Comparison of ENCODE assay signal across 22 cellular contexts in genomic region chr4:5789141-5789540, GRCh38.
"Had no signal": no experiment of that assay in that cellular context is flagged by ENCODE, and none has a peak within 500 bp of the region (broad histone marks: within the 10 kb centered on the region; RNA-seq: fewer than 3 reads in every experiment).

No MANE protein-coding gene starts in this region.

- H3K27me3 Mint-ChIP-seq: activated CD4-positive, alpha-beta T cell treated with anti-CD3 and anti-CD28 coated beads, Interleukin-2, amount 10 ng/mL, durations not matched to agents 7 days and 5 days; activated CD8-positive, alpha-beta T cell treated with anti-CD3 and anti-CD28 coated beads for 36 hours; naive B cell; stimulated activated naive CD8-positive, alpha-beta T cell treated with anti-CD3 and anti-CD28 coated beads, Interleukin-15, Interleukin-2, amounts not matched to agents 100 ng/mL and 50 ng/mL, for 24 hours had no signal

- DNase-seq: activated CD4-positive, alpha-beta T cell treated with anti-CD3 and anti-CD28 coated beads for 1 hour; activated CD4-positive, alpha-beta T cell treated with anti-CD3 and anti-CD28 coated beads, Interleukin-2, amount 10 ng/mL, durations not matched to agents 7 days and 5 days; activated CD8-positive, alpha-beta T cell treated with anti-CD3 and anti-CD28 coated beads for 36 hours; activated naive CD4-positive, alpha-beta T cell; activated T-cell treated with anti-CD3 and anti-CD28 coated beads for 4 hours; activated T-cell treated with anti-CD3 and anti-CD28 coated beads, Interleukin-2, amount 50 U/mL, for 72 hours; anterior cingulate cortex; cerebellar nuclear complex; cortex of kidney; foreskin fibroblast; hippocampal formation; left ventricle myocardium inferior; naive B cell; nucleus accumbens; stimulated activated CD4-positive, alpha-beta T cell treated with anti-CD3 and anti-CD28 coated beads, Interleukin-4, amount 100 ng/mL, for 24 hours; T-helper 17 cell had no signal

- H3K36me3 Mint-ChIP-seq: activated naive CD4-positive, alpha-beta T cell treated with anti-CD3 and anti-CD28 coated beads, Interleukin-2, amount 50 U/mL, for 72 hours; stimulated activated effector memory CD8-positive, alpha-beta T cell treated with anti-CD3 and anti-CD28 coated beads, Interleukin-12 subunit alpha, Interleukin-12 subunit beta, amount 100 ng/mL, for 72 hours had no signal

- H3K4me1 Mint-ChIP-seq: activated CD4-positive, alpha-beta T cell treated with anti-CD3 and anti-CD28 coated beads, Interleukin-2, amount 10 ng/mL, durations not matched to agents 7 days and 5 days; naive B cell; stimulated activated effector memory CD8-positive, alpha-beta T cell treated with anti-CD3 and anti-CD28 coated beads, Interleukin-12 subunit alpha, Interleukin-12 subunit beta, amount 100 ng/mL, for 72 hours; T-helper 17 cell had no signal

- H3K9me3 Mint-ChIP-seq: activated CD4-positive, alpha-beta T cell treated with anti-CD3 and anti-CD28 coated beads, Interleukin-2, amount 10 ng/mL, durations not matched to agents 7 days and 5 days; activated CD8-positive, alpha-beta T cell treated with anti-CD3 and anti-CD28 coated beads for 36 hours; activated naive CD4-positive, alpha-beta T cell treated with anti-CD3 and anti-CD28 coated beads, Interleukin-2, amount 50 U/mL, for 72 hours; activated T-cell treated with anti-CD3 and anti-CD28 coated beads, Interleukin-2, amount 50 U/mL, for 72 hours; stimulated activated effector memory CD8-positive, alpha-beta T cell treated with anti-CD3 and anti-CD28 coated beads, Interleukin-12 subunit alpha, Interleukin-12 subunit beta, amount 100 ng/mL, for 72 hours; stimulated activated naive CD8-positive, alpha-beta T cell treated with anti-CD3 and anti-CD28 coated beads, Interleukin-15, Interleukin-2, amounts not matched to agents 100 ng/mL and 50 ng/mL, for 24 hours; WTC11 had no signal

- H3K4me3 Mint-ChIP-seq: activated CD4-positive, alpha-beta T cell treated with anti-CD3 and anti-CD28 coated beads, Interleukin-2, amount 10 ng/mL, durations not matched to agents 7 days and 5 days; activated CD8-positive, alpha-beta T cell treated with anti-CD3 and anti-CD28 coated beads for 36 hours; activated T-cell treated with anti-CD3 and anti-CD28 coated beads, Interleukin-2, amount 50 U/mL, for 72 hours; naive B cell; stimulated activated effector memory CD8-positive, alpha-beta T cell treated with anti-CD3 and anti-CD28 coated beads, Interleukin-12 subunit alpha, Interleukin-12 subunit beta, amount 100 ng/mL, for 72 hours; stimulated activated naive CD8-positive, alpha-beta T cell treated with anti-CD3 and anti-CD28 coated beads, Interleukin-15, Interleukin-2, amounts not matched to agents 100 ng/mL and 50 ng/mL, for 24 hours; T-helper 17 cell; WTC11 had no signal

- H3K27ac Mint-ChIP-seq: activated CD4-positive, alpha-beta T cell treated with anti-CD3 and anti-CD28 coated beads, Interleukin-2, amount 10 ng/mL, durations not matched to agents 7 days and 5 days; activated CD8-positive, alpha-beta T cell treated with anti-CD3 and anti-CD28 coated beads for 36 hours; activated T-cell treated with anti-CD3 and anti-CD28 coated beads, Interleukin-2, amount 50 U/mL, for 72 hours; stimulated activated effector memory CD8-positive, alpha-beta T cell treated with anti-CD3 and anti-CD28 coated beads, Interleukin-12 subunit alpha, Interleukin-12 subunit beta, amount 100 ng/mL, for 72 hours; stimulated activated naive CD8-positive, alpha-beta T cell treated with anti-CD3 and anti-CD28 coated beads, Interleukin-15, Interleukin-2, amounts not matched to agents 100 ng/mL and 50 ng/mL, for 24 hours; T-helper 17 cell; WTC11 had no signal

- ATAC-seq: activated CD8-positive, alpha-beta T cell treated with anti-CD3 and anti-CD28 coated beads for 36 hours; activated naive CD4-positive, alpha-beta T cell treated with anti-CD3 and anti-CD28 coated beads, Interleukin-2, amount 50 U/mL, for 72 hours; activated T-cell treated with anti-CD3 and anti-CD28 coated beads, Interleukin-2, amount 50 U/mL, for 72 hours; esophagus mucosa; right lobe of liver; stimulated activated effector memory CD8-positive, alpha-beta T cell treated with anti-CD3 and anti-CD28 coated beads, Interleukin-12 subunit alpha, Interleukin-12 subunit beta, amount 100 ng/mL, for 72 hours; T-helper 17 cell; WTC11 had no signal
